In the genomic region with DNA sequence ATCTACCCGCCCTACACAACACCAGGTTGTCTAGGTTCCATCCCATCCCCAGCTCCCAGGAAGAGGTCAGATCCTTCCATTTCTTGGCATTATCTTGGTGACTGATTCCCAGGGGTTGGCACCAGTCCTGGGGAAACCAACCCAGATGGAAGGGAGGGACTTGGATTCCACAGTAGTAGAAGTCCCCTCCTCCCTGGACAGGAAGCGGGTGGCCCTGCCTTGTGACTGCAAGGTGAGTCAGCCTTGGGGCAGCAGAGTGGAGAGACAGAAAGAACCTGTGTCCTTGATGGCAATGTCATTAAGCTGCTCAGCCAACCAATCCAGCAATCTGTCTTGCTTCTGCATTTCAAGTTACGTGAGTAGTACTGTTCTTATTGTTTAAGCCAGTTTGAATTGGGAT, we compare ENCODE assay signal across 14 cellular contexts. TPM values are rescaled to one million over a fixed set of nuclear protein-coding genes. Genes with fewer than 3 reads are reported as not detected.
A peak's percentile ranks its signal among the peaks of the same experiment; 100 is the strongest.
DNase-seq lines count a peak whose midpoint lies in the region; ATAC-seq and TF ChIP-seq lines count a peak whose summit lies in the region.
"Had no signal": no experiment of that assay in that cellular context is flagged by ENCODE, and none has a peak within 500 bp of the region (broad histone marks: within the 10 kb centered on the region; RNA-seq: fewer than 3 reads in every experiment).

No MANE protein-coding gene starts in this region.

- no peaks in the 10 kb centered on the region for H3K4me1 Mint-ChIP-seq in stimulated activated effector memory CD8-positive, alpha-beta T cell treated with anti-CD3 and anti-CD28 coated beads, Interleukin-12 subunit alpha, Interleukin-12 subunit beta, amount 100 ng/mL, for 72 hours
- H3K4me1 Mint-ChIP-seq: central memory CD8-positive, alpha-beta T cell; stimulated activated naive CD8-positive, alpha-beta T cell treated with anti-CD3 and anti-CD28 coated beads, Interleukin-15, amount 100 ng/mL, for 72 hours had no signal

- peaks cover 15% of the 10 kb centered on the region for H3K4me1 ChIP-seq in mucosa of descending colon (ENCODE audit: low read depth)

- H3K4me3 Mint-ChIP-seq in stimulated activated effector memory CD8-positive, alpha-beta T cell treated with anti-CD3 and anti-CD28 coated beads, Interleukin-12 subunit alpha, Interleukin-12 subunit beta, amount 100 ng/mL, for 72 hours = no peak overlapping the region
- H3K4me3 Mint-ChIP-seq: central memory CD8-positive, alpha-beta T cell; stimulated activated naive CD8-positive, alpha-beta T cell treated with anti-CD3 and anti-CD28 coated beads, Interleukin-15, amount 100 ng/mL, for 72 hours had no signal

- DNase-seq in DMS53 (lab: John Stamatoyannopoulos, UW) = peak; percentile 73
- peak; percentile 72 for DNase-seq in MG63
- peak; percentile 78 for DNase-seq in cerebellum (ENCODE audit: low spot score)
- DNase-seq in mucosa of descending colon = peak in 2 of 3 donors; percentile 61 to 62
- DNase-seq in stimulated activated effector memory CD8-positive, alpha-beta T cell treated with anti-CD3 and anti-CD28 coated beads, Interleukin-12 subunit alpha, Interleukin-12 subunit beta, amount 100 ng/mL, for 72 hours (ENCODE audit: low spot score in 2 of 2) = no peak
- DNase-seq in amygdala (lab: John Stamatoyannopoulos, UW) = no peak
- no peak for DNase-seq in globus pallidus (ENCODE audit: low spot score)
- DNase-seq: activated gamma-delta T cell treated with Interleukin-2 at 50 U/mL for 16 hours; esophagus squamous epithelium; stimulated activated CD4-positive, alpha-beta T cell treated with anti-CD3 and anti-CD28 coated beads, Interleukin-4, amount 100 ng/mL, for 4 hours; stimulated activated naive CD8-positive, alpha-beta T cell treated with anti-CD3 and anti-CD28 coated beads, Interleukin-15, amount 100 ng/mL, for 72 hours had no signal

- H3K27me3 ChIP-seq in MG63 = no peaks in the 10 kb centered on the region
- H3K27me3 ChIP-seq: BLaER1 had no signal

- H3K27ac Mint-ChIP-seq in stimulated activated effector memory CD8-positive, alpha-beta T cell treated with anti-CD3 and anti-CD28 coated beads, Interleukin-12 subunit alpha, Interleukin-12 subunit beta, amount 100 ng/mL, for 72 hours = no peak overlapping the region
- H3K27ac Mint-ChIP-seq: stimulated activated naive CD8-positive, alpha-beta T cell treated with anti-CD3 and anti-CD28 coated beads, Interleukin-15, amount 100 ng/mL, for 72 hours had no signal

- H3K36me3 ChIP-seq in MG63 (no peaks in the 10 kb centered on the region), mucosa of descending colon (ENCODE audit: low read depth) (no peaks in the 10 kb centered on the region)
- H3K36me3 ChIP-seq: BLaER1, esophagus squamous epithelium had no signal

- H3K4me3 ChIP-seq in MG63 (no peak overlapping the region), mucosa of descending colon (no peak overlapping the region)
- H3K4me3 ChIP-seq: BLaER1, esophagus squamous epithelium had no signal

- intact Hi-C loops in mucosa of descending colon (cut with DNase I, micrococcal nuclease) = no loop called here

- no peaks in the 10 kb centered on the region for H3K9me3 Mint-ChIP-seq in stimulated activated effector memory CD8-positive, alpha-beta T cell treated with anti-CD3 and anti-CD28 coated beads, Interleukin-12 subunit alpha, Interleukin-12 subunit beta, amount 100 ng/mL, for 72 hours
- H3K9me3 Mint-ChIP-seq: central memory CD8-positive, alpha-beta T cell; stimulated activated naive CD8-positive, alpha-beta T cell treated with anti-CD3 and anti-CD28 coated beads, Interleukin-15, amount 100 ng/mL, for 72 hours had no signal

- TF ChIP-seq CTCF in mucosa of descending colon (IDR thresholded peaks at IDR 0.05) = no peak

- no peaks in the 10 kb centered on the region for H3K36me3 Mint-ChIP-seq in stimulated activated effector memory CD8-positive, alpha-beta T cell treated with anti-CD3 and anti-CD28 coated beads, Interleukin-12 subunit alpha, Interleukin-12 subunit beta, amount 100 ng/mL, for 72 hours

- ATAC-seq in mucosa of descending colon (peak; percentile 73), GM18519 (IDR thresholded peaks at IDR 0.05; ENCODE audit: low FRiP score, unreplicated experiment) (no peak)
- no peak for ATAC-seq in stimulated activated effector memory CD8-positive, alpha-beta T cell treated with anti-CD3 and anti-CD28 coated beads, Interleukin-12 subunit alpha, Interleukin-12 subunit beta, amount 100 ng/mL, for 72 hours
- ATAC-seq: stimulated activated naive CD8-positive, alpha-beta T cell treated with anti-CD3 and anti-CD28 coated beads, Interleukin-15, amount 100 ng/mL, for 72 hours had no signal

- H3K9me3 ChIP-seq in MG63 (peaks cover 6% of the 10 kb centered on the region), mucosa of descending colon (no peaks in the 10 kb centered on the region)
- H3K9me3 ChIP-seq: esophagus squamous epithelium had no signal

RNA-seq across cellular contexts. Expression of a gene that starts 26.5 kb away (rescaled TPM):
- total RNA-seq in MG63 (2014; rRNA removed; shearing (Covaris generic); ENCODE audit: low replicate concordance) = not detected in 2 replicates
- 62.3 TPM for total RNA-seq in cerebellum
- total RNA-seq in mucosa of descending colon = 10 to 100 TPM in 2 of 3 donors, 1 to 10 TPM in 1; 7.5 to 28.6 (median 22.7) TPM

Comparison
In these comparisons a context has a peak if more than half of its experiments do, and no peak if none do; other contexts are left out.
1. DNase-seq: peak in DMS53 (single experiment), MG63 (single experiment), cerebellum (single experiment) and mucosa of descending colon (2 of 3); none in stimulated activated effector memory CD8-positive, alpha-beta T cell treated with anti-CD3 and anti-CD28 coated beads, Interleukin-12 subunit alpha, Interleukin-12 subunit beta, amount 100 ng/mL, for 72 hours (0 of 2), amygdala (0 of 56) and globus pallidus (single experiment).